Comparison of ENCODE assay signal across 8 cellular contexts in the genomic region with DNA sequence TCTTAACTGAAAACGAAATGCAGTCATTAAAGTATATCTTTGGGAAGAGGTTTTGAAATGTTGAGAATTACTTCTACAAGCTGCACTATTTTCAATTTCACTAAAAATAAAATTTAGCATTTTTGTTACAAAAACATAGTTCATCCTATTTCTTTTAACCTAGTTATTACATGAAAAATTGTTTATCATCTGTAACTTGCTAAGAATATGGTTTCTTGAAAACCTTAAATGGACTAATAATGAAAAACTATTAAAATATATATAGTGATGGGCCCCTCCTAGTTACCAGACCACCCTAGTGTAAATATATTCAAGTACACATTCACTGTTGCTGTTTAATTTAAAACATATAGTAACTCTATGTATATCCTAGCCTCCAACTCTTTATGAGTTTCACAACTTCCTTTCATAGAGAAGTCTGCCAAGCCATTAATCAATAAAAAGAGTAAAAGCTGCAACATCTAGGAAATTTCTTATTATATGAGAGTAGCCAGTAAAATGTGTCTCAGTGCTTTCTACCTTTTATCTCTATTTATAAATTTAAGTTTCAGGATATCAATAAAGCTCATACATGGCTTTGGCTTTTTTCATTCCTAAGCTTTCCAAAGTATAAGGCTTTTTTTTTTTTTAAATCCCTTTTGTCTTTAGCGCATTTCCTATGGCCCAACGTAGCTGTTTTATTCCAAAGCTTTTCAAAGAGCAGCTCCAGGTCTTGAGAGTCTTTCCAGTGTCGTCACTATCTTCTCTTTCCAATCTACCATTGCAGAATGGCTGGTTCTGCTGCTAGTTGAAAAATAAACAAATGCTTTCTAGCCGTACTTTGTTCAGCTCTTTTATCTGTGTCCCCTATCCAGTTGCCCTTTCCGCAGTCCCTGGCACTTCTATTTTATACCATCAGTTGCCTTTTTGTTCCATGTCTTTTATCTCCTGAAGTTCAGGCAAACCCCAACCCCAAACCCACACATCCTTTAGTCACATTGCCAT. TPM values are rescaled to one million over a fixed set of nuclear protein-coding genes. Genes with fewer than 3 reads are reported as not detected.
DNase-seq lines count a peak whose midpoint lies in the region; ATAC-seq and TF ChIP-seq lines count a peak whose summit lies in the region.

No MANE protein-coding gene starts in this region.

- intact Hi-C loops in activated CD4-positive, alpha-beta T cell treated with anti-CD3 and anti-CD28 coated beads for 36 hours (cut with DNase I, micrococcal nuclease) = loop anchor here in 1 of 2 experiments (2.0 kb wide), 1 partner anchor 103 kb away; no protein-coding TSS in a partner anchor
- intact Hi-C loops in PC-3 (cut with micrococcal nuclease) = loop anchor here (2.0 kb wide), 1 partner anchor 471 kb away; no protein-coding TSS in a partner anchor

- H4K20me1 ChIP-seq in PC-3 (ENCODE audit: low read length) = peaks cover 43% of the 10 kb centered on the region

- POLR2A ChIA-PET in activated CD4-positive, alpha-beta T cell treated with anti-CD3 and anti-CD28 coated beads for 36 hours (lab: Charles Lee) = interaction anchor here (0.8 to 0.9 kb wide), 2 partner anchors 9 to 377 kb away, joined by 4 to 7 read pairs; no protein-coding TSS in a partner anchor
- POLR2A ChIA-PET in PC-3 (lab: Charles Lee; ENCODE audit: unreplicated experiment) = interaction anchor here (0.6 to 0.7 kb wide), 3 partner anchors 96 to 470 kb away, joined by 3 to 12 read pairs (median 4); no protein-coding TSS in a partner anchor

- BruUV-seq in PC-3 (replicated peaks; lab: Mats Ljungman, UMichigan) = TSS peak; percentile 39

- no peaks in the 10 kb centered on the region for H3K27me3 Mint-ChIP-seq in activated CD4-positive, alpha-beta T cell treated with anti-CD3 and anti-CD28 coated beads for 36 hours
- no peaks in the 10 kb centered on the region for H3K27me3 Mint-ChIP-seq in effector memory CD8-positive, alpha-beta T cell

- DNase-seq in activated CD4-positive, alpha-beta T cell treated with anti-CD3 and anti-CD28 coated beads for 36 hours = no peak
- DNase-seq in activated CD4-positive, alpha-beta T cell treated with anti-CD3 and anti-CD28 coated beads, Interleukin-2, amount 50 U/mL, for 1 hour = no peak
- DNase-seq in PC-3 (peak; percentile 22), COLO668 (lab: John Stamatoyannopoulos, UW; ENCODE audit: unreplicated experiment) (no peak)
- DNase-seq in effector memory CD8-positive, alpha-beta T cell = no peak
- DNase-seq in activated CD4-positive, alpha-beta T cell treated with anti-CD3 and anti-CD28 coated beads, Interleukin-2, amount 50 U/mL, for 4 hours = no peak

- H3K4me3 ChIP-seq in PC-3 (ENCODE audit: low read length) (peak overlapping the region; percentile 78), neuron (ENCODE audit: low read length) (peak overlapping the region; percentile 67)

- H2AFZ ChIP-seq in PC-3 (ENCODE audit: low read length) (no peak overlapping the region), neuron (ENCODE audit: low read depth, low read length) (no peak overlapping the region)

- peaks cover 43% of the 10 kb centered on the region for H3K4me1 Mint-ChIP-seq in activated CD4-positive, alpha-beta T cell treated with anti-CD3 and anti-CD28 coated beads for 36 hours
- peaks cover 57 to 77% of the 10 kb centered on the region in 2 donors for H3K4me1 Mint-ChIP-seq in effector memory CD8-positive, alpha-beta T cell (ENCODE audit: low read depth in 2 of 2)

- no peaks in the 10 kb centered on the region for H3K27me3 ChIP-seq in PC-3 (ENCODE audit: low read length)
- H3K27me3 ChIP-seq in neuron (ENCODE audit: insufficient read depth, low read length) = no peaks in the 10 kb centered on the region

- H3K4me1 ChIP-seq in PC-3 (ENCODE audit: insufficient read depth, low read length) (peaks cover 46% of the 10 kb centered on the region), neuron (ENCODE audit: insufficient read depth, low read length) (peaks cover 73% of the 10 kb centered on the region)

- peak overlapping the region; percentile 97 for H3K4me3 Mint-ChIP-seq in activated CD4-positive, alpha-beta T cell treated with anti-CD3 and anti-CD28 coated beads for 36 hours
- H3K4me3 Mint-ChIP-seq in effector memory CD8-positive, alpha-beta T cell = peak overlapping the region; percentile 85 to 94

- peak overlapping the region; percentile 83 for H3K27ac Mint-ChIP-seq in activated CD4-positive, alpha-beta T cell treated with anti-CD3 and anti-CD28 coated beads for 36 hours
- peak overlapping the region; percentile 16 to 85 for H3K27ac Mint-ChIP-seq in effector memory CD8-positive, alpha-beta T cell

- CTCF ChIA-PET in activated CD4-positive, alpha-beta T cell treated with anti-CD3 and anti-CD28 coated beads for 36 hours (lab: Charles Lee) = interaction anchor here (0.7 to 1.9 kb wide), 6 partner anchors 8 to 165 kb away, joined by 3 to 9 read pairs (median 3); no protein-coding TSS in a partner anchor
- CTCF ChIA-PET in PC-3 (lab: Charles Lee) = no interaction called here

- no peak for TF ChIP-seq CTCF in PC-3 (conservative IDR thresholded peaks at IDR 0.05; ENCODE audit: low read depth, low read length)

- peaks cover 77% of the 10 kb centered on the region for H3K79me2 ChIP-seq in PC-3 (ENCODE audit: low read length)

- peak overlapping the region; percentile 98 for H3K4me2 ChIP-seq in PC-3 (ENCODE audit: low read length)

- H3K36me3 Mint-ChIP-seq in activated CD4-positive, alpha-beta T cell treated with anti-CD3 and anti-CD28 coated beads for 36 hours (ENCODE audit: low read depth) = peaks cover 54% of the 10 kb centered on the region
- H3K36me3 Mint-ChIP-seq in effector memory CD8-positive, alpha-beta T cell (ENCODE audit: insufficient read depth) = peaks cover 72% of the 10 kb centered on the region

- ATAC-seq in activated CD4-positive, alpha-beta T cell treated with anti-CD3 and anti-CD28 coated beads for 36 hours = no peak
- no peak for ATAC-seq in PC-3
- no peak for ATAC-seq in effector memory CD8-positive, alpha-beta T cell (replicated peaks)
- no peak for ATAC-seq in GM21367 (IDR thresholded peaks at IDR 0.05; ENCODE audit: unreplicated experiment)

- peaks cover 18% of the 10 kb centered on the region for H3F3A ChIP-seq in PC-3 (ENCODE audit: low read length, unreplicated experiment)

- no peaks in the 10 kb centered on the region for H3K9me3 Mint-ChIP-seq in activated CD4-positive, alpha-beta T cell treated with anti-CD3 and anti-CD28 coated beads for 36 hours (ENCODE audit: low read depth)
- no peaks in the 10 kb centered on the region for H3K9me3 Mint-ChIP-seq in effector memory CD8-positive, alpha-beta T cell

- peak overlapping the region; percentile 96 for H3K27ac ChIP-seq in PC-3 (ENCODE audit: low read length)

- H3K9me2 ChIP-seq in PC-3 (replicated peaks; ENCODE audit: low read length) = no peaks in the 10 kb centered on the region

- H3K9me3 ChIP-seq in PC-3 (ENCODE audit: low read length) (no peaks in the 10 kb centered on the region), neuron (ENCODE audit: low read length) (no peaks in the 10 kb centered on the region)

- H3K9ac ChIP-seq in PC-3 (ENCODE audit: low read length) = peak overlapping the region; percentile 99

- H3K36me3 ChIP-seq in PC-3 (ENCODE audit: low read depth, low read length) (peaks cover 57% of the 10 kb centered on the region), neuron (ENCODE audit: insufficient read depth, low read length) (peaks cover 18% of the 10 kb centered on the region)

RNA-seq across cellular contexts. Expression of a gene that starts 6.5 kb away (rescaled TPM):
- 100 to 1,000 TPM; 132 to 200 TPM for total RNA-seq in activated CD4-positive, alpha-beta T cell treated with anti-CD3 and anti-CD28 coated beads for 36 hours
- total RNA-seq in PC-3 (2014; rRNA removed) = 78.8 and 102 TPM in 2 replicates
